Comparison of ENCODE assay signal across 17 cellular contexts in the genomic region with DNA sequence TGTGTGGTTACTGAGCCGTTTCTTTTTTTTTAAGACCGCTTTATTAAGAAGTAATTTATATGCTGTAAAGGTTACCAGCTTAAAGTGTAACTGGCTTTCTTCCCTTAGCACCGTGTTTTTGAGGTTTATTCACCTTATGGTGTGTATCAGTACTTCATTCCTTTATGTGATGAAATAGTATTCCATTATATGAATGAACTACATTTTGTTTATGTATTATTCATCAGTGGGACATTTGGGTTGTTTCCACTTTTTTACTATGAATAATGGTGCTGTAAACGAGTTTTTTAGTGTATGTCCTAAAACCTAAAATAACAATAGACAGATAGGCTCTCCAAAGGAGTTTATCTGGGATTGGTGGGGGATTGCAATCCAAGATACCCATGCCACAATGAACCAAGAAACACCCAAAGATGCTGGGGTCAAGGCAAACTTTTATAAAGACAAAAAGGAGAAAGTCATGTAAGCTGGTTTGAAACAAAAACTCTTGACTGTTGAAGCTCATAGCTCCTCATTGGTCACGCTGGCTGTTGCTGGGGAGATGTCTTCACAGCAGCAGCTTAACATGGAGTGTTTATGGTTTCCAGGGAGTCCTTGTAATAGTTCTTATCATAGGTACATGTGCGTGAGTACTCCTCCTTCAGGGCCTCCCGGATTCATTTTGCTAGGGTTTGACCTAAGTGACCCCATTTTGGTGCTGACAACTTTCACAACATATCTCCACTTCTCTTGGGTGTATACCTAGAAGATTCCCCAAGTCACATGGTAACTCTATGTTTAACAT.
"Had no signal": no experiment of that assay in that cellular context is flagged by ENCODE, and none has a peak within 500 bp of the region (broad histone marks: within the 10 kb centered on the region; RNA-seq: fewer than 3 reads in every experiment).

No MANE protein-coding gene starts in this region.

- H3K9me3 ChIP-seq: gastroesophageal sphincter, psoas muscle, thoracic aorta, upper lobe of right lung had no signal

- ATAC-seq: activated T-cell treated with anti-CD3 and anti-CD28 coated beads, Interleukin-2, amount 50 U/mL, for 72 hours; gastroesophageal sphincter; sciatic nerve; stimulated activated naive CD8-positive, alpha-beta T cell treated with anti-CD3 and anti-CD28 coated beads, Interleukin-15, amount 100 ng/mL, for 72 hours; upper lobe of right lung had no signal

- H3K4me3 ChIP-seq: gastroesophageal sphincter, psoas muscle, thoracic aorta, upper lobe of right lung had no signal

- H3K27ac ChIP-seq: brain microvascular endothelial cell, epithelial cell of prostate, gastroesophageal sphincter, psoas muscle, thoracic aorta, upper lobe of right lung had no signal

- H3K4me1 ChIP-seq: upper lobe of right lung had no signal

- H3K27me3 ChIP-seq: brain microvascular endothelial cell, gastroesophageal sphincter, upper lobe of right lung had no signal

- DNase-seq: activated B cell treated with CpG ODN at 0.5 μM for 24 hours; activated CD4-positive, alpha-beta T cell treated with anti-CD3 and anti-CD28 coated beads, Interleukin-2, amount 10 ng/mL, durations not matched to agents 7 days and 5 days; activated CD8-positive, alpha-beta memory T cell treated with anti-CD3 and anti-CD28 coated beads, Interleukin-2, amount 50 U/mL, for 48 hours; activated gamma-delta T cell treated with Interleukin-2 at 50 U/mL for 16 hours; activated naive CD8-positive, alpha-beta T cell treated with anti-CD3 and anti-CD28 coated beads for 36 hours; activated T-cell treated with anti-CD3 and anti-CD28 coated beads, Interleukin-2, amount 50 U/mL, for 72 hours; brain microvascular endothelial cell; dermis blood vessel endothelial cell; islet precursor cell; nephron progenitor cell; psoas muscle; stimulated activated naive CD8-positive, alpha-beta T cell treated with anti-CD3 and anti-CD28 coated beads, Interleukin-15, amount 100 ng/mL, for 72 hours; upper lobe of right lung had no signal
